ENCODE assay signal across 15 cellular contexts in the genomic region with DNA sequence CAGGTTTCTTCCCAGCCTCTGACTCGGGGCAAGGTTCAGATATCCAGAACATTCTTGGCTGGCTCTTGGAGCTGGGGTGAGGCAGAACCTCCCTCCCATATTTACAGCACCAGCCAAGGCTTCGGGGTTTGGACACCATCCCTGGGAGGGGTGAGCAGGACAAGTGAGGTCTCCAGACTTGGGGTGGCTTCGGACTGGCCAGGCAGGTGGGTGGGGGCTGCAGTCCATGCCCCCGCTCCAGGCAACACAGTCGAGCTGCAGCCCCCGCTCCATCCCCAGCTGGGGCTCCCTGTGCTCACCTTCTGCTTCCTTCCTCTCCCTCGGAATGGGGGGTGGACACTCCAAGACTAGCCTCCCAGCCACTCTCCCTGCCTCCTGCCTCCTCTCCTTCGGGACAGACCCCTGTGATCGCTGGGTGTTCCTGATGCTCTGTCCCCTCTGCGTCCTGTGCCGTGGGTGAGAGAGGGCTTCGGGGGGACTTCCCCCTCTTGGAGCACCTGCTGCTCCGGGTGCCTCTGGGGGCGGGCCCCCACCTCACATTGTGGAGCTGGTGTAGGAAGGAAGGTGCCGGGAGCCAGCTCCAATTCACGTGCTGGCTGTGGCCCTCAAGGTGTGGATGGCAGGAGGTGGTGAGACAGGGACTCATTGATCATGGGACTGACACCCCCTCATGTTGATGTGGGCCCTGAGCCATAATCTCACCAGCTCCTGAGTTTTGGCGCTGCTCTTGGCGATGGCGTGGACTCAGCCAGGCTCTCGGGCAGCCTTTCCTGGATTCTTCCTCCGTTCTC.
DNase-seq lines count a peak whose midpoint lies in the region; ATAC-seq and TF ChIP-seq lines count a peak whose summit lies in the region.
"Had no signal": no experiment of that assay in that cellular context is flagged by ENCODE, and none has a peak within 500 bp of the region (broad histone marks: within the 10 kb centered on the region; RNA-seq: fewer than 3 reads in every experiment).

No MANE protein-coding gene starts in this region.

- TF ChIP-seq CTCF in Caco-2 (IDR thresholded peaks at IDR 0.05; ENCODE audit: insufficient read depth in 1 of 2, low read depth in 1 of 2, low read length in 1 of 2, severe bottlenecking in 1 of 2, unreplicated experiment in 1 of 2): no peak
- no peak for TF ChIP-seq CTCF in H9 (conservative IDR thresholded peaks at IDR 0.05)

- H3K14ac ChIP-seq in H9 (ENCODE audit: insufficient read depth, low read length): no peak overlapping the region

- CTCF ChIA-PET in Caco-2 (lab: Charles Lee): interaction anchor here (0.7 to 3.4 kb wide), 2 partner anchors 100 to 109 kb away, joined by 3 to 20 read pairs; no protein-coding TSS in a partner anchor

- no peak overlapping the region for H3T11ph ChIP-seq in H9 (ENCODE audit: low read length)

- H3K4me1 Mint-ChIP-seq in Caco-2 (ENCODE audit: low read depth, unreplicated experiment) (peaks cover 48% of the 10 kb centered on the region), H9 (peaks cover 20% of the 10 kb centered on the region in 2 experiments)

- no peak overlapping the region for H2AFZ ChIP-seq in H9 (ENCODE audit: low read length)

- no peaks in the 10 kb centered on the region for H4K20me1 ChIP-seq in H9 (ENCODE audit: control insufficient read depth, insufficient read depth, insufficient read length)

- H3K56ac ChIP-seq in H9 (ENCODE audit: insufficient read length, low read depth, low read length): no peak overlapping the region

- no peak overlapping the region for H3K18ac ChIP-seq in H9 (ENCODE audit: insufficient read length, low read depth, low read length)

- H3K27me3 Mint-ChIP-seq in Caco-2 (ENCODE audit: insufficient read depth, unreplicated experiment) (no peaks in the 10 kb centered on the region), H9 (ENCODE audit: low read depth) (no peaks in the 10 kb centered on the region)
- H3K27me3 Mint-ChIP-seq: activated CD8-positive, alpha-beta T cell treated with anti-CD3 and anti-CD28 coated beads for 36 hours; CD4-positive, alpha-beta memory T cell; effector memory CD8-positive, alpha-beta T cell had no signal

- H3K27ac Mint-ChIP-seq in Caco-2 (ENCODE audit: unreplicated experiment) (peak overlapping the region; percentile 56), H9 (peak overlapping the region in 1 of 3 experiments; percentile 85; a peak in 2 of 7 replicates)
- H3K27ac Mint-ChIP-seq: activated CD8-positive, alpha-beta T cell treated with anti-CD3 and anti-CD28 coated beads for 36 hours; effector memory CD8-positive, alpha-beta T cell had no signal

- H3K4me3 Mint-ChIP-seq in Caco-2 (ENCODE audit: unreplicated experiment): no peak overlapping the region
- no peak overlapping the region; a peak in 1 of 5 replicates for H3K4me3 Mint-ChIP-seq in H9
- H3K4me3 Mint-ChIP-seq: activated CD8-positive, alpha-beta T cell treated with anti-CD3 and anti-CD28 coated beads for 36 hours; CD4-positive, alpha-beta memory T cell; effector memory CD8-positive, alpha-beta T cell had no signal

- no peak overlapping the region for H2BK15ac ChIP-seq in H9 (ENCODE audit: low read depth, low read length)

- H2AK5ac ChIP-seq in H9 (ENCODE audit: insufficient read length, low read length): no peak overlapping the region

- ATAC-seq in sciatic nerve (no peak), GM21381 (IDR thresholded peaks at IDR 0.05; ENCODE audit: unreplicated experiment) (no peak), HG03095 (IDR thresholded peaks at IDR 0.05; ENCODE audit: unreplicated experiment) (no peak)
- ATAC-seq: activated CD8-positive, alpha-beta T cell treated with anti-CD3 and anti-CD28 coated beads for 36 hours; effector memory CD8-positive, alpha-beta T cell had no signal

- BruUV-seq in Caco-2 (replicated peaks; lab: Mats Ljungman, UMichigan): no TSS peak

- no peak overlapping the region for H3K23ac ChIP-seq in H9 (ENCODE audit: insufficient read length, low read depth, low read length)

- no peak overlapping the region for H3K27ac ChIP-seq in H9 (ENCODE audit: insufficient read length, low read depth, low read length)

- H3K36me3 Mint-ChIP-seq in Caco-2 (ENCODE audit: insufficient read depth, unreplicated experiment): peaks cover 57% of the 10 kb centered on the region
- H3K36me3 Mint-ChIP-seq in H9 (ENCODE audit: insufficient read depth in 1 of 3, low read depth in 3 of 3): peaks cover 0 to 13% (median 3%) of the 10 kb centered on the region in 3 experiments; a peak in 4 of 7 replicates

- no peaks in the 10 kb centered on the region for H3K23me2 ChIP-seq in H9 (ENCODE audit: insufficient read length, low read depth, low read length, poor library complexity, severe bottlenecking)

- H3K27me3 ChIP-seq in Caco-2 (replicated peaks; ENCODE audit: control insufficient read depth, insufficient read depth, low read length) (no peaks in the 10 kb centered on the region), H9 (ENCODE audit: insufficient read depth, low read length) (no peaks in the 10 kb centered on the region)

- H2BK12ac ChIP-seq in H9 (ENCODE audit: insufficient read length, low read depth, low read length): no peak overlapping the region

- DNase-seq in Caco-2 (no peak), H9 (peak; percentile 32), ecto neural progenitor cell (ENCODE audit: low spot score) (peak; percentile 48), sciatic nerve (ENCODE audit: low spot score) (peak; percentile 58), occipital lobe (lab: John Stamatoyannopoulos, UW) (no peak)
- DNase-seq: activated CD8-positive, alpha-beta T cell treated with anti-CD3 and anti-CD28 coated beads for 36 hours; activated naive CD4-positive, alpha-beta T cell treated with Interleukin-2 at 50 U/mL for 16 hours; CD4-positive, alpha-beta memory T cell; Karpas-422; NCI-H2227 treated with DMSO at 0.1 percent for 48 hours; stimulated activated naive CD4-positive, alpha-beta T cell; T1000 had no signal

- no CpG with 5 or more reads among the region's 21 CpGs for WGBS in H9 (ENCODE audit: extremely low coverage, insufficient read length, low lambda C conversion rate)

- H2BK20ac ChIP-seq in H9 (ENCODE audit: low read depth, low read length, poor library complexity, severe bottlenecking): no peak overlapping the region

- H2BK120ac ChIP-seq in H9 (ENCODE audit: low read depth, low read length, poor library complexity, severe bottlenecking): no peak overlapping the region

- H3K9me3 Mint-ChIP-seq in Caco-2 (ENCODE audit: unreplicated experiment) (no peaks in the 10 kb centered on the region), H9 (peaks cover 0 to 4% of the 10 kb centered on the region in 2 experiments; a peak in 1 of 5 replicates)
- H3K9me3 Mint-ChIP-seq: effector memory CD8-positive, alpha-beta T cell had no signal

- H3K79me2 ChIP-seq in H9 (ENCODE audit: insufficient read depth, low read length): no peaks in the 10 kb centered on the region; the same call in 1 of the 2 replicates

- no peak overlapping the region for H2BK5ac ChIP-seq in H9 (ENCODE audit: insufficient read length, low read length)

- H3K4me1 ChIP-seq in Caco-2 (peaks cover 22% of the 10 kb centered on the region), H9 (ENCODE audit: insufficient read depth, low read length) (no peaks in the 10 kb centered on the region)

- H3K36me3 ChIP-seq in Caco-2 (ENCODE audit: control insufficient read depth, insufficient read depth, low read length): no peaks in the 10 kb centered on the region; the same call in 1 of the 2 replicates

- no peak overlapping the region for H3K9ac ChIP-seq in H9 (ENCODE audit: extremely low read depth, insufficient read length, low read length)

- no peak overlapping the region for H3K4me3 ChIP-seq in Caco-2 (ENCODE audit: low read depth, low read length)

- H4K8ac ChIP-seq in H9 (replicated peaks; ENCODE audit: insufficient read length, low read depth, low read length): no peak overlapping the region

- no peaks in the 10 kb centered on the region for H3K9me3 ChIP-seq in Caco-2
- no peaks in the 10 kb centered on the region for H3K9me3 ChIP-seq in H9 (ENCODE audit: control insufficient read depth, low read depth, low read length)

- no peak overlapping the region for H3K4ac ChIP-seq in H9 (ENCODE audit: low read depth, low read length)

- intact Hi-C loops in Caco-2 (cut with micrococcal nuclease; ENCODE audit: unreplicated experiment): loop anchor here (5.0 kb wide), 1 partner anchor 62 kb away; no protein-coding TSS in a partner anchor
- intact Hi-C loops in sciatic nerve (cut with DNase I): loop anchor here (5.0 kb wide), 2 partner anchors 97 to 167 kb away; no protein-coding TSS in a partner anchor

- POLR2A ChIA-PET in Caco-2 (lab: Charles Lee): no interaction called here

- no peak overlapping the region for H4K5ac ChIP-seq in H9 (ENCODE audit: insufficient read length, low read depth, low read length)

- no peak overlapping the region for H3K4me2 ChIP-seq in H9 (ENCODE audit: insufficient read depth, insufficient read length, low read length)

- no peaks in the 10 kb centered on the region for H3K79me1 ChIP-seq in H9 (ENCODE audit: insufficient read depth, low read depth, low read length, poor library complexity, severe bottlenecking)

- no peak overlapping the region for H4K91ac ChIP-seq in H9 (ENCODE audit: insufficient read length, low read depth, low read length)

Comparison
In these comparisons a context has a peak if more than half of its experiments do, and no peak if none do; other contexts are left out.
1. DNase-seq: peak in H9 (single experiment), ecto neural progenitor cell (single experiment) and sciatic nerve (single experiment); none in Caco-2 (0 of 2) and occipital lobe (single experiment).